ENCODE assay signal across 8 cellular contexts in the genomic region with DNA sequence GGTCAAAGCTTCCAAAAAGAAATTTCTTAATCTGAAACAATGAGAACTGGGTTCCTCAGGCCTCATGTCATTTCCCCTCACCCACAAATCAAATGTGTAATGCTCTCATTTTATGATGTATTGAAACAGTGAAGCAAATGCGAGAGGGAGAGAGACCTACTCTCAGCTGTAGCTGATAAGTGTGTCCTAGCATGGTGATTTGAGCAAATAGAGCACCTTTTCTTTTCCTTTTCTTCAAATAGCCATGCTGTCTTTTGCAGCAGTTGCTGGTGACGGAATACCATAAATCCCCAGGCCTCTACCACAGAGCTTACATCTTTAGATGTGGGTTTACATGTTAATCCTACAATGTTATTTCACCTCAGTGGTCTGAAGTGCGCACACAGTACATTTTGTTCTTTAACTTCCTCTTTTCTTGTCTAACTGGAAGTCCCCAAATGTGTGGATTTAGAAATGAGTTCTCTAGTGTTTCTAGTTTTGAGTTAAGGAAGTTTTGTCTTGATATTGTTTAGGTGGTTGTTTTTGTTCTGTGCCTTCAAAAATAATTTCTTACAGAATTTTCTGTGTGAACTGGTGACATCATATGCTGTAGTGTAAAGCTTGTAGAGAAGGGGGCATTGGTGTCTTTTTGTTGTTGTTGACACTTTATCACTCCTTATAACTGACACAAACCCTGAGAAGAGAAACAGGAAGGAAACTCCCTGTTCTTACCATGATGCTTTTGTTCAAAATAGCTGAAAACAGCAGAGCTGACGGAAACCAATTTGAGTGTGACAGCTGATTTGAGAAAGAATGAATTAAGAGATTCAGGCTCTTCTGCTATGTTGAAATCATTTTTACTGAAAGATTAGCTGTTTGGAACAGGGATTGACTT. TPM values are rescaled to one million over a fixed set of nuclear protein-coding genes. Genes with fewer than 3 reads are reported as not detected.
DNase-seq lines count a peak whose midpoint lies in the region; ATAC-seq and TF ChIP-seq lines count a peak whose summit lies in the region.

No MANE protein-coding gene starts in this region.

- peak overlapping the region; percentile 62 for H4K5ac ChIP-seq in IMR-90 (ENCODE audit: low read depth, low read length)

- no peak for TF ChIP-seq RAD21 in IMR-90 (IDR thresholded peaks at IDR 0.05; ENCODE audit: low read length)

- peak overlapping the region; percentile 26; the same call in 1 of the 2 replicates for H3K23ac ChIP-seq in IMR-90 (ENCODE audit: low read depth, low read length)

- peak overlapping the region; percentile 17; the same call in 1 of the 2 replicates for H3K14ac ChIP-seq in IMR-90 (replicated peaks; ENCODE audit: low read depth, low read length)

- ATAC-seq in GM19468 (IDR thresholded peaks at IDR 0.05; ENCODE audit: extremely low read depth, unreplicated experiment) (peak; percentile 22), IMR-90 (ENCODE audit: low read depth) (no peak), heart right ventricle (peak in 6 of 8 donors; percentile 24 to 77 (median 52))
- peak; percentile 67 for ATAC-seq in activated CD8-positive, alpha-beta T cell treated with anti-CD3 and anti-CD28 coated beads for 36 hours
- ATAC-seq in stimulated activated naive B cell treated with anti-CD40 and anti-IgM and Interleukin-4, amounts not matched to agents 10 μg/mL and 1 μg/mL and 100 μg/mL, for 72 hours (replicated peaks): peak; percentile 80 to 85

- DNase-seq in CD14-positive monocyte (ENCODE audit: low spot score): peak; percentile 55
- no peak for DNase-seq in IMR-90
- DNase-seq in activated CD8-positive, alpha-beta T cell treated with anti-CD3 and anti-CD28 coated beads for 36 hours: peak; percentile 85
- no peak for DNase-seq in heart right ventricle
- DNase-seq in stimulated activated naive B cell treated with anti-CD40 and anti-IgM and Interleukin-4, amounts not matched to agents 10 μg/mL and 1 μg/mL and 100 μg/mL, for 72 hours: peak; percentile 75
- no peak for DNase-seq in posterior cingulate gyrus
- DNase-seq in SHP77 (lab: John Stamatoyannopoulos, UW): no peak

- peaks cover 15% of the 10 kb centered on the region for H3K9me1 ChIP-seq in IMR-90 (ENCODE audit: insufficient read depth, low read length)

- H3K27me3 ChIP-seq in IMR-90 (ENCODE audit: control insufficient read depth, insufficient read depth, low read length): no peaks in the 10 kb centered on the region
- H3K27me3 ChIP-seq in heart right ventricle: no peaks in the 10 kb centered on the region

- H3K4me1 ChIP-seq in IMR-90 (ENCODE audit: control insufficient read depth, insufficient read depth, low read length) (peaks cover 19% of the 10 kb centered on the region), heart right ventricle (peaks cover 9 to 97% (median 27%) of the 10 kb centered on the region in 9 donors)

- peak overlapping the region; percentile 25; the same call in 1 of the 2 replicates for H3K18ac ChIP-seq in IMR-90 (ENCODE audit: low read depth, low read length)

- H3K27me3 Mint-ChIP-seq in CD14-positive monocyte (ENCODE audit: low read depth in 3 of 3): peaks cover 0 to 2% (median 0%) of the 10 kb centered on the region in 3 donors
- H3K27me3 Mint-ChIP-seq in activated CD8-positive, alpha-beta T cell treated with anti-CD3 and anti-CD28 coated beads for 36 hours: no peaks in the 10 kb centered on the region
- no peaks in the 10 kb centered on the region for H3K27me3 Mint-ChIP-seq in stimulated activated naive B cell treated with anti-CD40 and anti-IgM and Interleukin-4, amounts not matched to agents 10 μg/mL and 1 μg/mL and 100 μg/mL, for 72 hours

- peak overlapping the region; percentile 95 to 99 (median 98) for H3K27ac Mint-ChIP-seq in CD14-positive monocyte
- H3K27ac Mint-ChIP-seq in activated CD8-positive, alpha-beta T cell treated with anti-CD3 and anti-CD28 coated beads for 36 hours: peak overlapping the region; percentile 99
- peak overlapping the region; percentile 99 for H3K27ac Mint-ChIP-seq in stimulated activated naive B cell treated with anti-CD40 and anti-IgM and Interleukin-4, amounts not matched to agents 10 μg/mL and 1 μg/mL and 100 μg/mL, for 72 hours

- H3K4me3 ChIP-seq in IMR-90 (ENCODE audit: insufficient read depth, low read depth, low read length): no peak overlapping the region
- H3K4me3 ChIP-seq in heart right ventricle: peak overlapping the region in 3 of 10 donors; percentile 9 to 36 (median 11)

- no peak overlapping the region for H2AFZ ChIP-seq in IMR-90 (replicated peaks; ENCODE audit: low read length, poor library complexity)

- no peak for TF ChIP-seq CTCF in CD14-positive monocyte (IDR thresholded peaks at IDR 0.05)
- TF ChIP-seq CTCF in IMR-90 (conservative IDR thresholded peaks at IDR 0.05; ENCODE audit: low read depth, low read length): no peak
- no peak for TF ChIP-seq CTCF in activated CD8-positive, alpha-beta T cell treated with anti-CD3 and anti-CD28 coated beads for 36 hours (IDR thresholded peaks at IDR 0.05)
- no peak for TF ChIP-seq CTCF in heart right ventricle (IDR thresholded peaks at IDR 0.05)

- peaks cover 19% of the 10 kb centered on the region for H4K20me1 ChIP-seq in IMR-90 (ENCODE audit: insufficient read depth, low read length)

- no CpG with 5 or more reads among the region's 4 CpGs for WGBS in IMR-90 (ENCODE audit: extremely low coverage in 2 of 2, insufficient read length in 1 of 2), 2 experiments
- 66 to 79% methylated on average over 4 of the region's 4 CpGs for WGBS in heart right ventricle, 2 donors

- in situ Hi-C loops in IMR-90 (cut with MboI; ENCODE audit: low sequenced_read_pairs): no loop called here

- 0 out of 2 replicates have a peak overlapping the region, but pooled peaks have one; percentile 10 for H3K9ac ChIP-seq in IMR-90 (ENCODE audit: low read depth, low read length)

- TF ChIP-seq POLR2A in IMR-90 (IDR thresholded peaks at IDR 0.05; ENCODE audit: low read depth, low read length): no peak

- H3K36me3 Mint-ChIP-seq in CD14-positive monocyte: peaks cover 59 to 68% of the 10 kb centered on the region in 2 donors
- H3K36me3 Mint-ChIP-seq in activated CD8-positive, alpha-beta T cell treated with anti-CD3 and anti-CD28 coated beads for 36 hours (ENCODE audit: low read depth): peaks cover 66% of the 10 kb centered on the region
- peaks cover 52 to 62% of the 10 kb centered on the region in 2 donors for H3K36me3 Mint-ChIP-seq in stimulated activated naive B cell treated with anti-CD40 and anti-IgM and Interleukin-4, amounts not matched to agents 10 μg/mL and 1 μg/mL and 100 μg/mL, for 72 hours

- H3K79me1 ChIP-seq in IMR-90 (ENCODE audit: low read depth in 1 of 2, low read length in 2 of 2): peaks cover 24 to 62% of the 10 kb centered on the region in 2 experiments

- H3K4me3 Mint-ChIP-seq in CD14-positive monocyte: peak overlapping the region; percentile 60 to 85
- peak overlapping the region; percentile 78 for H3K4me3 Mint-ChIP-seq in activated CD8-positive, alpha-beta T cell treated with anti-CD3 and anti-CD28 coated beads for 36 hours
- peak overlapping the region; percentile 80 to 85 for H3K4me3 Mint-ChIP-seq in stimulated activated naive B cell treated with anti-CD40 and anti-IgM and Interleukin-4, amounts not matched to agents 10 μg/mL and 1 μg/mL and 100 μg/mL, for 72 hours

- no peak overlapping the region for H3K56ac ChIP-seq in IMR-90 (ENCODE audit: extremely low read depth, insufficient read depth, low read length)

- BruUV-seq in IMR-90 (replicated peaks; lab: Mats Ljungman, UMichigan): no TSS peak

- POLR2A ChIA-PET in IMR-90 (lab: Charles Lee; ENCODE audit: unreplicated experiment): no interaction called here
- POLR2A ChIA-PET in activated CD8-positive, alpha-beta T cell treated with anti-CD3 and anti-CD28 coated beads for 36 hours (lab: Charles Lee): interaction anchor here (0.6 to 15.4 kb wide), 14 partner anchors 9 to 309 kb away, joined by 3 to 278 read pairs (median 6); partner anchors contain the start of genes COL9A2, EXO5, RLF and SMAP2

- 0 out of 2 replicates have a peak overlapping the region, but pooled peaks have one; percentile 20 for H2BK120ac ChIP-seq in IMR-90 (ENCODE audit: low read depth, low read length)

- H3K9me3 Mint-ChIP-seq in CD14-positive monocyte: no peaks in the 10 kb centered on the region
- no peaks in the 10 kb centered on the region for H3K9me3 Mint-ChIP-seq in activated CD8-positive, alpha-beta T cell treated with anti-CD3 and anti-CD28 coated beads for 36 hours
- H3K9me3 Mint-ChIP-seq in stimulated activated naive B cell treated with anti-CD40 and anti-IgM and Interleukin-4, amounts not matched to agents 10 μg/mL and 1 μg/mL and 100 μg/mL, for 72 hours: no peaks in the 10 kb centered on the region

- H3K27ac ChIP-seq in IMR-90 (ENCODE audit: insufficient read depth, low read length) (no peak overlapping the region), heart right ventricle (peak overlapping the region; percentile 29 to 99 (median 62))

- no peaks in the 10 kb centered on the region for H3K9me3 ChIP-seq in IMR-90 (ENCODE audit: control insufficient read depth, insufficient read depth, low read length)
- H3K9me3 ChIP-seq in heart right ventricle: no peaks in the 10 kb centered on the region

- peak overlapping the region in 1 of 2 experiments; percentile 11; a peak in 1 of 4 replicates for H4K8ac ChIP-seq in IMR-90 (ENCODE audit: low read depth in 2 of 2, low read length in 2 of 2)

- no peak overlapping the region; the same call in 1 of the 2 replicates for H3K4ac ChIP-seq in IMR-90 (ENCODE audit: low read depth, low read length)

- no peak overlapping the region for H2BK15ac ChIP-seq in IMR-90 (ENCODE audit: low read depth, low read length)

- H2BK5ac ChIP-seq in IMR-90 (ENCODE audit: low read depth, low read length, poor library complexity, severe bottlenecking): peak overlapping the region; percentile 22

- 0 out of 2 replicates have a peak overlapping the region, but pooled peaks have one; percentile 16 for H2BK20ac ChIP-seq in IMR-90 (ENCODE audit: low read depth, low read length)

- intact Hi-C loops in CD14-positive monocyte (cut with micrococcal nuclease): loop anchor here in 1 of 2 donors (1.0 kb wide), 1 partner anchor 10 kb away; no protein-coding TSS in a partner anchor
- intact Hi-C loops in IMR-90 (cut with micrococcal nuclease): no loop called here
- intact Hi-C loops in activated CD8-positive, alpha-beta T cell treated with anti-CD3 and anti-CD28 coated beads for 36 hours (cut with micrococcal nuclease): loop anchor here (1.0 kb wide), 1 partner anchor 19 kb away; no protein-coding TSS in a partner anchor
- intact Hi-C loops in heart right ventricle (cut with DNase I): no loop called here
- intact Hi-C loops in posterior cingulate gyrus (cut with DNase I): no loop called here

- CTCF ChIA-PET in IMR-90 (lab: Yijun Ruan, JAX): interaction anchor here (0.6 to 0.8 kb wide), 3 partner anchors 39 to 72 kb away, joined by 3 to 6 read pairs (median 3); no protein-coding TSS in a partner anchor
- CTCF ChIA-PET in activated CD8-positive, alpha-beta T cell treated with anti-CD3 and anti-CD28 coated beads for 36 hours (lab: Charles Lee): interaction anchor here (0.8 to 7.5 kb wide), 15 partner anchors 8 to 241 kb away, joined by 3 to 62 read pairs (median 6); partner anchors contain the start of gene SMAP2

- dilution Hi-C loops in IMR-90 (cut with HindIII; ENCODE audit: low sequenced_read_pairs, unreplicated experiment): no loop called here

- H3K4me1 Mint-ChIP-seq in CD14-positive monocyte: peaks cover 94% of the 10 kb centered on the region
- peaks cover 78% of the 10 kb centered on the region for H3K4me1 Mint-ChIP-seq in activated CD8-positive, alpha-beta T cell treated with anti-CD3 and anti-CD28 coated beads for 36 hours (ENCODE audit: low read depth)
- peaks cover 68 to 84% of the 10 kb centered on the region in 2 donors for H3K4me1 Mint-ChIP-seq in stimulated activated naive B cell treated with anti-CD40 and anti-IgM and Interleukin-4, amounts not matched to agents 10 μg/mL and 1 μg/mL and 100 μg/mL, for 72 hours

- no peak overlapping the region for H4K91ac ChIP-seq in IMR-90 (ENCODE audit: insufficient read depth, low read depth, low read length)

- H3K36me3 ChIP-seq in IMR-90 (ENCODE audit: control insufficient read depth, insufficient read depth, low read length) (no peaks in the 10 kb centered on the region), heart right ventricle (peaks cover 0 to 19% (median 0%) of the 10 kb centered on the region in 9 donors)

- no peak overlapping the region for H3K4me2 ChIP-seq in IMR-90 (ENCODE audit: low read depth, low read length)

- H2AK9ac ChIP-seq in IMR-90 (replicated peaks; ENCODE audit: low read depth, low read length, poor library complexity): no peak overlapping the region

- 0 out of 2 replicates have a peak overlapping the region, but pooled peaks have one; percentile 1 for H2AK5ac ChIP-seq in IMR-90 (ENCODE audit: low read depth, low read length)

RNA-seq across cellular contexts. Expression of gene SMAP2, which starts 12.1 kb away (rescaled TPM):
- polyA plus RNA-seq in CD14-positive monocyte (100 to 1,000 TPM; 359 to 382 TPM), IMR-90 (2012; rRNA removed) (29.1 and 31.0 TPM in 2 replicates), heart right ventricle (10 to 100 TPM; 12.2 to 16.5 TPM)
- total RNA-seq in IMR-90 (2012; rRNA removed) (30.1 and 33.6 TPM in 2 replicates), heart right ventricle (10 to 100 TPM in 9 of 10 donors, 1 to 10 TPM in 1; 9.4 to 29.8 (median 12.2) TPM)
- 15.8 and 20.4 TPM in 2 replicates for polyA plus RNA-seq in IMR-90 (2012; cell fraction: cytosol; rRNA removed)
- polyA plus RNA-seq in IMR-90 (2012; cell fraction: nucleus; rRNA removed; ENCODE audit: low replicate concordance): 20.5 and 30.1 TPM in 2 replicates
- 100 to 1,000 TPM; 204 to 209 TPM for total RNA-seq in activated CD8-positive, alpha-beta T cell treated with anti-CD3 and anti-CD28 coated beads for 36 hours

Comparison
In these comparisons a context has a peak if more than half of its experiments do, and no peak if none do; other contexts are left out.
1. DNase-seq: peak in CD14-positive monocyte (single experiment), activated CD8-positive, alpha-beta T cell treated with anti-CD3 and anti-CD28 coated beads for 36 hours (single experiment) and stimulated activated naive B cell treated with anti-CD40 and anti-IgM and Interleukin-4, amounts not matched to agents 10 μg/mL and 1 μg/mL and 100 μg/mL, for 72 hours (single experiment); none in IMR-90 (single experiment), heart right ventricle (0 of 2), posterior cingulate gyrus (0 of 10) and SHP77 (0 of 2).
2. Peak in every context shown above with its lines, with median percentiles within 50 percentile points of each other: H3K27ac Mint-ChIP-seq and H3K4me3 Mint-ChIP-seq.